In genomic region chr7:22854158-22855048, GRCh38 we compare ENCODE assay signal across 8 cellular contexts. TPM values are rescaled to one million over a fixed set of nuclear protein-coding genes. Genes with fewer than 3 reads are reported as not detected.
DNase-seq lines count a peak whose midpoint lies in the region; ATAC-seq, FAIRE-seq and TF ChIP-seq lines count a peak whose summit lies in the region.

No MANE protein-coding gene starts in this region.

- peak; percentile 77; the same call in 1 of the 2 replicates for TF ChIP-seq CTCF in GM12874 (IDR thresholded peaks at IDR 0.05; ENCODE audit: insufficient read depth, low read depth, low read length)
- TF ChIP-seq CTCF in Loucy (conservative IDR thresholded peaks at IDR 0.05; ENCODE audit: low read length), result no peak
- TF ChIP-seq CTCF in GM12878 (IDR thresholded peaks at IDR 0.05 in 2 of 3, conservative IDR thresholded peaks at IDR 0.05 in 1 of 3; ENCODE audit: control insufficient read depth in 2 of 3, extremely low read depth in 1 of 3, insufficient read depth in 1 of 3, low read depth in 3 of 3, low read length in 3 of 3), result peak in 1 of 3 experiments; percentile 44; a peak in 1 of 6 replicates

- no peak for TF ChIP-seq RAD21 in GM12878 (IDR thresholded peaks at IDR 0.05; ENCODE audit: insufficient read depth, low read depth, low read length)

- RAD21 ChIA-PET in GM12878 (lab: Charles Lee; ENCODE audit: unreplicated experiment), result interaction anchor here (0.9 to 5.7 kb wide), 8 partner anchors 15 to 202 kb away, joined by 3 to 46 read pairs (median 20); partner anchors contain the start of gene HYCC1

- ATAC-seq in GM12878, result peak; percentile 84

- 0 out of 4 replicates have a peak, but pooled peaks of 1 of the 2 experiments have one; percentile 21 for TF ChIP-seq EP300 in GM12878 (IDR thresholded peaks at IDR 0.05; ENCODE audit: borderline replicate concordance in 1 of 2, control insufficient read depth in 1 of 2, low read depth in 2 of 2, low read length in 2 of 2)

- no peak for FAIRE-seq in GM12878 (lab: Jason Lieb, UNC)

- POLR2A ChIA-PET in GM12878 (lab: Charles Lee), result interaction anchor here (1.0 to 3.7 kb wide), 4 partner anchors 18 to 161 kb away, joined by 3 to 23 read pairs (median 13); no protein-coding TSS in a partner anchor

- H3K4me3 ChIP-seq in HAP-1, result peak overlapping the region; percentile 84
- peak overlapping the region; percentile 99 for H3K4me3 ChIP-seq in Loucy (ENCODE audit: low read length, poor library complexity, severe bottlenecking)
- H3K4me3 ChIP-seq in GM12878, result peak overlapping the region; percentile 84
- peak overlapping the region; percentile 91 for H3K4me3 ChIP-seq in iPS-18a (ENCODE audit: low read length)
- H3K4me3 ChIP-seq in skin epidermis, result peak overlapping the region; percentile 53 to 80 (median 69)

- no peaks in the 10 kb centered on the region for H4K20me1 ChIP-seq in Loucy (ENCODE audit: insufficient read depth, low read length, poor library complexity, severe bottlenecking)
- no peaks in the 10 kb centered on the region for H4K20me1 ChIP-seq in GM12878 (ENCODE audit: control insufficient read depth, insufficient read depth)

- no TSS peak for BruUV-seq in GM12878 (replicated peaks; lab: Mats Ljungman, UMichigan)

- CTCF ChIA-PET in GM12878 (lab: Yijun Ruan, JAX), result interaction anchor here (0.6 to 4.8 kb wide), 11 partner anchors 14 to 200 kb away, joined by 3 to 40 read pairs (median 8); partner anchors contain the start of gene TOMM7

- no peaks in the 10 kb centered on the region for H3K27me3 ChIP-seq in HAP-1 (ENCODE audit: low read depth)
- H3K27me3 ChIP-seq in Loucy (ENCODE audit: insufficient read depth, low read length, poor library complexity, severe bottlenecking), result no peaks in the 10 kb centered on the region
- H3K27me3 ChIP-seq in GM12878 (replicated peaks in 1 of 2; ENCODE audit: control insufficient read depth in 2 of 2, insufficient read depth in 2 of 2, low read length in 1 of 2), result no peaks in the 10 kb centered on the region
- peaks cover 5% of the 10 kb centered on the region for H3K27me3 ChIP-seq in iPS-18a (ENCODE audit: control insufficient read depth, insufficient read depth, low read length)

- H2AFZ ChIP-seq in Loucy (ENCODE audit: low read length) (peak overlapping the region; percentile 90), GM12878 (ENCODE audit: control insufficient read depth, low read depth, low read length) (peak overlapping the region; percentile 68)

- H3K9me2 ChIP-seq in Loucy (replicated peaks; ENCODE audit: low read depth, low read length), result no peaks in the 10 kb centered on the region

- no peaks in the 10 kb centered on the region for H3F3A ChIP-seq in Loucy (ENCODE audit: low read depth)

- no peaks in the 10 kb centered on the region for H3K9me3 ChIP-seq in HAP-1
- no peaks in the 10 kb centered on the region for H3K9me3 ChIP-seq in Loucy (ENCODE audit: insufficient read depth, low read depth, low read length)
- no peaks in the 10 kb centered on the region for H3K9me3 ChIP-seq in GM12878 (replicated peaks; ENCODE audit: control insufficient read depth, insufficient read depth, low read length)
- H3K9me3 ChIP-seq in iPS-18a (ENCODE audit: control insufficient read depth, low read depth, low read length), result no peaks in the 10 kb centered on the region

- H3K4me1 ChIP-seq in HAP-1 (peaks cover 28% of the 10 kb centered on the region), Loucy (ENCODE audit: insufficient read depth, low read length, poor library complexity, severe bottlenecking) (peaks cover 24% of the 10 kb centered on the region), GM12878 (ENCODE audit: control insufficient read depth, insufficient read depth, low read length) (peaks cover 14% of the 10 kb centered on the region), iPS-18a (ENCODE audit: control insufficient read depth, low read depth, low read length) (peaks cover 10% of the 10 kb centered on the region)

- in situ Hi-C loops in HAP-1 (cut with MboI; ENCODE audit: low sequenced_read_pairs) (no loop called here), GM12878 (cut with MboI) (no loop called here)

- peak overlapping the region; percentile 94 for H3K27ac ChIP-seq in GM12878 (ENCODE audit: control insufficient read depth, insufficient read depth)
- peak overlapping the region; percentile 90 for H3K27ac ChIP-seq in iPS-18a (ENCODE audit: low read length)
- peak overlapping the region; percentile 76 to 99 (median 90) for H3K27ac ChIP-seq in skin epidermis

- H3K9ac ChIP-seq in Loucy (ENCODE audit: low read depth, low read length, poor library complexity, severe bottlenecking) (peak overlapping the region; percentile 89), GM12878 (ENCODE audit: control insufficient read depth, insufficient read depth, low read length) (peak overlapping the region; percentile 98), iPS-18a (ENCODE audit: low read length) (peak overlapping the region; percentile 98)

- H3K79me2 ChIP-seq in Loucy (ENCODE audit: insufficient read depth, low read length), result peaks cover 25% of the 10 kb centered on the region
- H3K79me2 ChIP-seq in GM12878 (ENCODE audit: control insufficient read depth, insufficient read depth, low read length), result peaks cover 38% of the 10 kb centered on the region

- SMC1A ChIA-PET in GM12878 (lab: Charles Lee; ENCODE audit: uncharacterized antibody, unreplicated experiment), result interaction anchor here (1.0 to 3.8 kb wide), 14 partner anchors 14 to 201 kb away, joined by 3 to 39 read pairs (median 10); no protein-coding TSS in a partner anchor

- DNase-seq in HAP-1 (ENCODE audit: low spot score in 2 of 2) (peak; percentile 82 to 94), T-helper 22 cell (ENCODE audit: low read depth) (peak; percentile 76), GM12878 (ENCODE audit: low read depth, low spot score) (peak; percentile 63), NCI-H187 (lab: John Stamatoyannopoulos, UW) (no peak)

- TF ChIP-seq POLR2A in GM12878 (IDR thresholded peaks at IDR 0.05; ENCODE audit: low read depth, low read length), result peak; percentile 89

- H3K4me2 ChIP-seq in Loucy (ENCODE audit: low read depth, low read length, poor library complexity, severe bottlenecking) (peak overlapping the region; percentile 86), GM12878 (ENCODE audit: control insufficient read depth, insufficient read depth) (peak overlapping the region; percentile 75)

- H3K36me3 ChIP-seq in HAP-1 (replicated peaks) (peaks cover 50% of the 10 kb centered on the region), Loucy (ENCODE audit: insufficient read depth, low read length) (peaks cover 6% of the 10 kb centered on the region; the same call in 1 of the 2 replicates), GM12878 (ENCODE audit: control insufficient read depth in 2 of 2, insufficient read depth in 2 of 2, low read length in 1 of 2) (peaks cover 0 to 5% of the 10 kb centered on the region in 2 experiments; a peak in 1 of 4 replicates), iPS-18a (ENCODE audit: control insufficient read depth, low read depth, low read length) (peaks cover 28% of the 10 kb centered on the region)

- intact Hi-C loops in GM12878 (cut with micrococcal nuclease; ENCODE audit: unreplicated experiment), result loop anchor here (1.0 to 10.0 kb wide), 5 partner anchors 32 to 330 kb away; partner anchors contain the start of gene NUP42

- 1% methylated on average over 71 of the region's 76 CpGs for WGBS in GM12878 (ENCODE audit: insufficient coverage, insufficient replicate concordance, low lambda C conversion rate, missing lambda C conversion rate)

TF ChIP-seq in GM12878, 131 proteins besides CTCF, POLR2A, EP300 and RAD21 (continues in another document):
- TF ChIP-seq MEF2A (IDR thresholded peaks at IDR 0.05; ENCODE audit: insufficient read depth, low read depth, low read length), result no peak
- TF ChIP-seq ZNF217 (IDR thresholded peaks at IDR 0.05), result peak; percentile 61; the same call in 1 of the 2 replicates
- 0 out of 2 replicates have a peak, but pooled peaks have one; percentile 30 for TF ChIP-seq BCL11A (IDR thresholded peaks at IDR 0.05; ENCODE audit: low read depth, low read length)
- peak; percentile 85 for TF ChIP-seq MXI1 (IDR thresholded peaks at IDR 0.05; ENCODE audit: low read depth, low read length)
- TF ChIP-seq RFX5 (IDR thresholded peaks at IDR 0.05; ENCODE audit: low read depth, low read length), result 0 out of 2 replicates have a peak, but pooled peaks have one; percentile 2
- no peak for TF ChIP-seq CHD1 (IDR thresholded peaks at IDR 0.05; ENCODE audit: low read depth, low read length)
- TF ChIP-seq SP1 (IDR thresholded peaks at IDR 0.05; ENCODE audit: low read depth, low read length), result no peak
- TF ChIP-seq CBX3 (IDR thresholded peaks at IDR 0.05; ENCODE audit: borderline replicate concordance, low read depth), result no peak
- peak; percentile 79; the same call in 1 of the 2 replicates for TF ChIP-seq CBX5 (IDR thresholded peaks at IDR 0.05; ENCODE audit: low read depth)
- TF ChIP-seq MEF2B (IDR thresholded peaks at IDR 0.05; ENCODE audit: partially characterized antibody, poor library complexity, severe bottlenecking), result peak; percentile 36
- TF ChIP-seq JUNB (IDR thresholded peaks at IDR 0.05), result 0 out of 2 replicates have a peak, but pooled peaks have one; percentile 7
- peak; percentile 100 for TF ChIP-seq MYC (IDR thresholded peaks at IDR 0.05; ENCODE audit: insufficient read depth, insufficient read length, insufficient replicate concordance, low read length, severe bottlenecking)
- peak; percentile 39; the same call in 1 of the 2 replicates for TF ChIP-seq TCF12 (IDR thresholded peaks at IDR 0.05; ENCODE audit: low read depth, low read length)
- TF ChIP-seq NFIC (IDR thresholded peaks at IDR 0.05; ENCODE audit: low read depth, low read length), result no peak
- TF ChIP-seq IKZF1 (conservative IDR thresholded peaks at IDR 0.05), result peak; percentile 92
- TF ChIP-seq YY1 (IDR thresholded peaks at IDR 0.05; ENCODE audit: low read depth, low read length), result peak; percentile 15; the same call in 1 of the 2 replicates

RNA-seq across cellular contexts. Expression of gene TOMM7, which starts 31.8 kb away (rescaled TPM):
- 25.0 and 27.4 TPM in 2 replicates for total RNA-seq in GM12878 (2013; cell fraction: nucleolus; rRNA removed)
- 173 and 183 TPM in 2 replicates for total RNA-seq in GM12878 (2014; rRNA removed)
- 182 and 183 TPM in 2 replicates for total RNA-seq in GM12878 (2014; rRNA removed; fragmentation: Illumina TruSeq; extraction: Trizol)
- 234 and 256 TPM in 2 replicates for total RNA-seq in GM12878 (2021)
- 230 TPM for polyA plus RNA-seq in GM12878 (2011; ENCODE audit: low read depth)
- polyA plus RNA-seq in GM12878 (2011; rRNA removed), result 946 and 1,497 TPM in 2 replicates
- polyA plus RNA-seq in GM12878 (2011; cell fraction: cytosol; rRNA removed), result 205 and 237 TPM in 2 replicates
- polyA plus RNA-seq in GM12878 (2011; cell fraction: nucleus; rRNA removed), result 100 and 101 TPM in 2 replicates
- polyA plus RNA-seq in GM12878 (2012), result 306 and 736 TPM in 2 replicates
- polyA plus RNA-seq in GM12878 (2014; fragmentation: Illumina TruSeq; extraction: Trizol), result 107 and 151 TPM in 2 replicates
- polyA plus RNA-seq in GM12878 (2014; fragmentation: Nextera tagmentation; extraction: Ambion mirVana), result 100 to 1,000 TPM; 368 to 461 TPM
- 237 and 277 TPM in 2 replicates for polyA plus RNA-seq in GM12878 (2014; rRNA removed)
- 100 to 1,000 TPM; 460 to 475 TPM for polyA plus RNA-seq in GM12878 (2016; fragmentation: Nextera tagmentation; extraction: Ambion mirVana)
- 52.5 and 58.4 TPM in 2 replicates for polyA minus RNA-seq in GM12878 (2011; rRNA and poly(A)+ RNA removed)
- polyA minus RNA-seq in GM12878 (2011; cell fraction: cytosol; rRNA and poly(A)+ RNA removed), result 18.3 and 28.3 TPM in 2 replicates
- polyA minus RNA-seq in GM12878 (2011; cell fraction: nucleus; rRNA and poly(A)+ RNA removed), result 11.6 and 14.9 TPM in 2 replicates

Comparison
In these comparisons a context has a peak if more than half of its experiments do, and no peak if none do; other contexts are left out.
1. DNase-seq: peak in HAP-1 (2 of 2), T-helper 22 cell (single experiment) and GM12878 (single experiment); none in NCI-H187 (0 of 2).
2. Peak in every context shown above with its lines, with median percentiles within 50 percentile points of each other: H3K4me3 ChIP-seq, H3K9ac ChIP-seq and H3K27ac ChIP-seq.